In the genomic region with DNA sequence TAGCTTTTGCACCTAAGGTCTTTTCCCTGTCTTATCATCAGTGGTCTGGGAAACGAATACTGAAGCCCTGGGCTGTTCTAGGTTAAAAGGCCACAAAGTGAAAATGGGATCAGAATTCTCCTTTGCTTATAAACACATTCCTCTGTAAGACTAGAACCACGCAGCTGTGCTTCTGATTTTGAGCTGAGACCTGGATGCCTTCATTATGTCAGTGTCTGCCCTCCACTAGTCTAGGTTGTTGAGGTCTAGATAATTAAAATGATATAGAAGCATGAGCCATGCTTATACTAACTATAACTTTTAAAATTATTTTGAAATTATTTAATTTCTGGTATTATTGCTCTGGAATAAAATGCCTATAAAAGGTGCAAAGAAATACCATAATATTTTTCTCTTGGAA, we compare ENCODE assay signal across 17 cellular contexts.
DNase-seq lines count a peak whose midpoint lies in the region; ATAC-seq and TF ChIP-seq lines count a peak whose summit lies in the region.
"Had no signal": no experiment of that assay in that cellular context is flagged by ENCODE, and none has a peak within 500 bp of the region (broad histone marks: within the 10 kb centered on the region; RNA-seq: fewer than 3 reads in every experiment).

No MANE protein-coding gene starts in this region.

- WGBS in IMR-90 (ENCODE audit: extremely low coverage in 2 of 2, insufficient read length in 1 of 2), 2 experiments: no CpG with 5 or more reads among the region's 2 CpGs

- H3K36me3 ChIP-seq in IMR-90 (ENCODE audit: control insufficient read depth, insufficient read depth, low read length): no peaks in the 10 kb centered on the region
- H3K36me3 ChIP-seq in SJSA1: no peaks in the 10 kb centered on the region
- no peaks in the 10 kb centered on the region for H3K36me3 ChIP-seq in lower lobe of right lung
- H3K36me3 ChIP-seq: BLaER1 treated with 17β-estradiol and CSF1 and Interleukin-3, amounts not matched to agents 10 nM and 100 nM had no signal

- no peak overlapping the region for H2AK9ac ChIP-seq in IMR-90 (replicated peaks; ENCODE audit: low read depth, low read length, poor library complexity)

- no peaks in the 10 kb centered on the region for H3K27me3 Mint-ChIP-seq in activated naive CD8-positive, alpha-beta T cell treated with anti-CD3 and anti-CD28 coated beads for 36 hours
- H3K27me3 Mint-ChIP-seq: B cell; CD4-positive, alpha-beta T cell had no signal

- no peak for TF ChIP-seq RAD21 in IMR-90 (IDR thresholded peaks at IDR 0.05; ENCODE audit: low read length)

- no peaks in the 10 kb centered on the region for H4K20me1 ChIP-seq in IMR-90 (ENCODE audit: insufficient read depth, low read length)
- H4K20me1 ChIP-seq: BLaER1 treated with 17β-estradiol and CSF1 and Interleukin-3, amounts not matched to agents 10 nM and 100 nM had no signal

- TF ChIP-seq POLR2A in IMR-90 (IDR thresholded peaks at IDR 0.05; ENCODE audit: low read depth, low read length): no peak

- no TSS peak for BruUV-seq in IMR-90 (replicated peaks; lab: Mats Ljungman, UMichigan)

- no peak overlapping the region for H3K23ac ChIP-seq in IMR-90 (ENCODE audit: low read depth, low read length)

- no peak overlapping the region for H3K9ac ChIP-seq in IMR-90 (ENCODE audit: low read depth, low read length)
- H3K9ac ChIP-seq: BLaER1 treated with 17β-estradiol and CSF1 and Interleukin-3, amounts not matched to agents 10 nM and 100 nM had no signal

- no peak overlapping the region for H2AK5ac ChIP-seq in IMR-90 (ENCODE audit: low read depth, low read length)

- H3K4me2 ChIP-seq in IMR-90 (ENCODE audit: low read depth, low read length): no peak overlapping the region; the same call in 1 of the 2 replicates
- H3K4me2 ChIP-seq: A549 had no signal

- H3K4me1 ChIP-seq in IMR-90 (ENCODE audit: control insufficient read depth, insufficient read depth, low read length) (0 out of 2 replicates have a peak, but pooled peaks cover 4% of the 10 kb centered on the region), SJSA1 (replicated peaks) (peaks cover 20% of the 10 kb centered on the region), lower lobe of right lung (no peaks in the 10 kb centered on the region)
- H3K4me1 ChIP-seq: A549, Caco-2 had no signal

- no peaks in the 10 kb centered on the region for H3K27me3 ChIP-seq in IMR-90 (ENCODE audit: control insufficient read depth, insufficient read depth, low read length)
- H3K27me3 ChIP-seq in SJSA1 (replicated peaks): no peaks in the 10 kb centered on the region
- no peaks in the 10 kb centered on the region for H3K27me3 ChIP-seq in lower lobe of right lung (ENCODE audit: low read depth)

- peaks cover 7% of the 10 kb centered on the region for H3K9me3 Mint-ChIP-seq in activated naive CD8-positive, alpha-beta T cell treated with anti-CD3 and anti-CD28 coated beads for 36 hours

- no peak overlapping the region for H2BK20ac ChIP-seq in IMR-90 (ENCODE audit: low read depth, low read length)

- CTCF ChIA-PET in IMR-90 (lab: Yijun Ruan, JAX): no interaction called here

- TF ChIP-seq CTCF in IMR-90 (conservative IDR thresholded peaks at IDR 0.05; ENCODE audit: low read depth, low read length) (no peak), lower lobe of right lung (IDR thresholded peaks at IDR 0.05) (no peak)

- POLR2A ChIA-PET in IMR-90 (lab: Charles Lee; ENCODE audit: unreplicated experiment): no interaction called here

- ATAC-seq in IMR-90 (ENCODE audit: low read depth): peak; percentile 66
- no peak for ATAC-seq in lower lobe of right lung
- ATAC-seq: A549; CD8-positive, alpha-beta T cell had no signal

- no peak overlapping the region for H3K4ac ChIP-seq in IMR-90 (ENCODE audit: low read depth, low read length)

- dilution Hi-C loops in IMR-90 (cut with HindIII; ENCODE audit: low sequenced_read_pairs, unreplicated experiment): no loop called here

- H3K27ac ChIP-seq in IMR-90 (ENCODE audit: insufficient read depth, low read length) (no peak overlapping the region), SJSA1 (peak overlapping the region; percentile 42), lower lobe of right lung (no peak overlapping the region)
- H3K27ac ChIP-seq: A549; BLaER1 treated with 17β-estradiol and CSF1 and Interleukin-3, amounts not matched to agents 10 nM and 100 nM; C4-2B had no signal

- H4K8ac ChIP-seq in IMR-90 (ENCODE audit: low read depth in 2 of 2, low read length in 2 of 2): no peak overlapping the region

- no peak overlapping the region for H2AFZ ChIP-seq in IMR-90 (replicated peaks; ENCODE audit: low read length, poor library complexity)

- H3K79me1 ChIP-seq in IMR-90 (ENCODE audit: low read depth in 1 of 2, low read length in 2 of 2): no peaks in the 10 kb centered on the region

- H3K36me3 Mint-ChIP-seq in activated naive CD8-positive, alpha-beta T cell treated with anti-CD3 and anti-CD28 coated beads for 36 hours: no peaks in the 10 kb centered on the region
- H3K36me3 Mint-ChIP-seq: CD8-positive, alpha-beta T cell had no signal

- no peak overlapping the region for H4K91ac ChIP-seq in IMR-90 (ENCODE audit: insufficient read depth, low read depth, low read length)

- H3K4me1 Mint-ChIP-seq in activated naive CD8-positive, alpha-beta T cell treated with anti-CD3 and anti-CD28 coated beads for 36 hours: no peaks in the 10 kb centered on the region
- H3K4me1 Mint-ChIP-seq: B cell had no signal

- no peak overlapping the region for H3K4me3 ChIP-seq in IMR-90 (ENCODE audit: insufficient read depth, low read depth, low read length)
- H3K4me3 ChIP-seq in SJSA1: no peak overlapping the region
- no peak overlapping the region for H3K4me3 ChIP-seq in lower lobe of right lung
- H3K4me3 ChIP-seq: A549; BLaER1 treated with 17β-estradiol and CSF1 and Interleukin-3, amounts not matched to agents 10 nM and 100 nM had no signal

- DNase-seq in IMR-90 (no peak), SJSA1 (ENCODE audit: low read depth in 1 of 2, low spot score in 2 of 2) (no peak), lower lobe of right lung (no peak), KG1 (lab: John Stamatoyannopoulos, UW) (no peak)
- DNase-seq in activated naive CD8-positive, alpha-beta T cell treated with anti-CD3 and anti-CD28 coated beads for 36 hours: no peak
- DNase-seq: 8988T; AML-193; Caco-2; Calu3; CD4-positive, alpha-beta T cell; CD8-positive, alpha-beta T cell; DMS79 treated with DMSO at 0.1 percent for 48 hours; GF-D8 had no signal

- H4K5ac ChIP-seq in IMR-90 (ENCODE audit: low read depth, low read length): no peak overlapping the region

- no peak overlapping the region for H3K18ac ChIP-seq in IMR-90 (ENCODE audit: low read depth, low read length)

- no peak overlapping the region for H3K27ac Mint-ChIP-seq in activated naive CD8-positive, alpha-beta T cell treated with anti-CD3 and anti-CD28 coated beads for 36 hours
- H3K27ac Mint-ChIP-seq: B cell; CD4-positive, alpha-beta T cell; CD8-positive, alpha-beta T cell had no signal

- in situ Hi-C loops in IMR-90 (cut with MboI; ENCODE audit: low sequenced_read_pairs): no loop called here

- H3K56ac ChIP-seq in IMR-90 (ENCODE audit: extremely low read depth, insufficient read depth, low read length): no peak overlapping the region

- no peak overlapping the region for H3K4me3 Mint-ChIP-seq in activated naive CD8-positive, alpha-beta T cell treated with anti-CD3 and anti-CD28 coated beads for 36 hours
- H3K4me3 Mint-ChIP-seq: B cell; CD4-positive, alpha-beta T cell; CD8-positive, alpha-beta T cell had no signal

- H2BK15ac ChIP-seq in IMR-90 (ENCODE audit: low read depth, low read length): no peak overlapping the region

- H2BK5ac ChIP-seq in IMR-90 (ENCODE audit: low read depth, low read length, poor library complexity, severe bottlenecking): no peak overlapping the region

- no peak overlapping the region for H2BK120ac ChIP-seq in IMR-90 (ENCODE audit: low read depth, low read length)

- H3K9me1 ChIP-seq in IMR-90 (ENCODE audit: insufficient read depth, low read length): no peaks in the 10 kb centered on the region

- intact Hi-C loops in IMR-90 (cut with micrococcal nuclease) (no loop called here), lower lobe of right lung (cut with DNase I) (no loop called here)

- H3K9me3 ChIP-seq in IMR-90 (ENCODE audit: control insufficient read depth, insufficient read depth, low read length) (no peaks in the 10 kb centered on the region), SJSA1 (replicated peaks) (no peaks in the 10 kb centered on the region; the same call in 1 of the 2 replicates), lower lobe of right lung (no peaks in the 10 kb centered on the region)
- H3K9me3 ChIP-seq: A549; BLaER1 treated with 17β-estradiol and CSF1 and Interleukin-3, amounts not matched to agents 10 nM and 100 nM; Caco-2 had no signal

- no peak overlapping the region for H3K14ac ChIP-seq in IMR-90 (replicated peaks; ENCODE audit: low read depth, low read length)

TF ChIP-seq in IMR-90, 13 proteins besides CTCF, POLR2A, EP300 and RAD21:
- TF ChIP-seq NFE2L2 (IDR thresholded peaks at IDR 0.05; ENCODE audit: low read depth, low read length): no peak
